ENCODE assay signal across 22 cellular contexts in the genomic region with DNA sequence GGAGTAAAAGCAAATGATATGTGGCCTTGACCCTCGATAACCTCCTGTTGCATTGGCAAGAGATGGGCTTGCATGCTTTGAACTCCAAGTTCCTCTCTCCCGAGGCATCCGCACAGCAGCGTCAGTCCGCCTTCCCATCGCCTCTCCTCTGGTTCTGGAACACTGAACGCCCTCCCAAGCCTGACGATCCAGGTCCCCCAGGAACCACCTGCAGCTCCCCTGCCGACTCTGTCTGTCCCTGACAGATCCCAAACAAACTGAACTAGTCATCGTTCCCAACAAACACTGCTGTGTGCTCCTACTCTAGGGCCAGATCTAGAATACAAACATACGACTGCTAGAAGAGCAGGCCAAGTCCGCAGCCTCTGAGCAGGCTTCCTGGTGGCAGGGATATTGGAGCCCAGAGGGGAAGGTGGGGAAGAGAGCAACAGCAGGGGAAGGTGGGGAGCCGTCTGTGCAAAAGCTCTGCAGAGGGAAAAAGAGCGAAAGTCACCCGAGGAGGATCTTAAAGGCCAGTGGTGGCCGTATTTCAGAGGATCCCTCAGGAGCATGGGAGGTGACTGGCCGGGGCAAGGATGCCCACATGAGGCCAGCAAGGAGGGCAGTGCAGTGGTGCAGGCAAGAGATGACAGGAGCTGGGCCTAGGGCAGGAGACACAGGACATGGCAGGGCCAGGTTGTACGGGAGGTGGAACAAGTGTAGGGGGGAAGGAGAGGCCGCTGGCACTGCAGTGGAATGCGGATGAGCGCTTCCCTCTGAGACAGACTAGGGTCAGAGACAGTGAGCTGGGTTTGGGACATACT. TPM values are rescaled to one million over a fixed set of nuclear protein-coding genes. Genes with fewer than 3 reads are reported as not detected.
A peak's percentile ranks its signal among the peaks of the same experiment; 100 is the strongest.
DNase-seq lines count a peak whose midpoint lies in the region; ATAC-seq and TF ChIP-seq lines count a peak whose summit lies in the region.
"Had no signal": no experiment of that assay in that cellular context is flagged by ENCODE, and none has a peak within 500 bp of the region (broad histone marks: within the 10 kb centered on the region; RNA-seq: fewer than 3 reads in every experiment).

No MANE protein-coding gene starts in this region.

- no peak for TF ChIP-seq CTCF in HEK293 (tag by site-specific recombination; IDR thresholded peaks at IDR 0.05)
- TF ChIP-seq CTCF in sigmoid colon (IDR thresholded peaks at IDR 0.05), result no peak

- WGBS in sigmoid colon, 2 donors, result 91% methylated on average over 21 of the region's 21 CpGs

- H3K27ac Mint-ChIP-seq in stimulated activated effector memory CD8-positive, alpha-beta T cell treated with anti-CD3 and anti-CD28 coated beads, Interleukin-12 subunit alpha, Interleukin-12 subunit beta, amount 100 ng/mL, for 72 hours, result no peak overlapping the region
- H3K27ac Mint-ChIP-seq: activated CD4-positive, alpha-beta T cell treated with anti-CD3 and anti-CD28 coated beads, Interleukin-2, amount 10 ng/mL, durations not matched to agents 24 days and 14 days; activated naive CD8-positive, alpha-beta T cell had no signal

- no peaks in the 10 kb centered on the region for H3K9me3 Mint-ChIP-seq in stimulated activated effector memory CD8-positive, alpha-beta T cell treated with anti-CD3 and anti-CD28 coated beads, Interleukin-12 subunit alpha, Interleukin-12 subunit beta, amount 100 ng/mL, for 72 hours
- H3K9me3 Mint-ChIP-seq: activated CD4-positive, alpha-beta T cell treated with anti-CD3 and anti-CD28 coated beads, Interleukin-2, amount 10 ng/mL, durations not matched to agents 24 days and 14 days had no signal

- CTCF ChIA-PET in HEK293 (lab: Yijun Ruan, JAX), result interaction anchor here (1.5 kb wide), 1 partner anchor 203 kb away, joined by 3 read pairs; no protein-coding TSS in a partner anchor

- H3K4me3 ChIP-seq in HEK293 (ENCODE audit: low read depth, low read length) (no peak overlapping the region), sigmoid colon (no peak overlapping the region)
- H3K4me3 ChIP-seq: skin epidermis, thyroid gland had no signal

- POLR2A ChIA-PET in HEK293 (lab: Yijun Ruan, JAX), result no interaction called here

- DNase-seq in stimulated activated effector memory CD8-positive, alpha-beta T cell treated with anti-CD3 and anti-CD28 coated beads, Interleukin-12 subunit alpha, Interleukin-12 subunit beta, amount 100 ng/mL, for 72 hours (ENCODE audit: low spot score in 2 of 2), result no peak
- DNase-seq in activated T-cell treated with anti-CD3 and anti-CD28 coated beads for 4 hours (no peak), NCI-H1092 (lab: John Stamatoyannopoulos, UW) (no peak), sigmoid colon (no peak)
- DNase-seq: activated CD4-positive, alpha-beta T cell treated with anti-CD3 and anti-CD28 coated beads, Interleukin-2, amount 10 ng/mL, durations not matched to agents 24 days and 14 days; BE2C; effector CD4-positive, alpha-beta T cell; GF-D8; NCI-H2081 treated with DMSO at 0.1 percent for 48 hours; NCI-H82; SK-N-SH; stimulated activated CD4-positive, alpha-beta T cell treated with anti-CD3 and anti-CD28 coated beads, Interleukin-4, amount 100 ng/mL, for 4 hours; stimulated activated CD8-positive, alpha-beta memory T cell treated with anti-CD3 and anti-CD28 coated beads, Interleukin-4, amount 100 ng/mL, for 48 hours; T1000; thyroid gland had no signal

- H3K4me1 Mint-ChIP-seq in stimulated activated effector memory CD8-positive, alpha-beta T cell treated with anti-CD3 and anti-CD28 coated beads, Interleukin-12 subunit alpha, Interleukin-12 subunit beta, amount 100 ng/mL, for 72 hours, result no peaks in the 10 kb centered on the region

- no peaks in the 10 kb centered on the region for H3K36me3 Mint-ChIP-seq in stimulated activated effector memory CD8-positive, alpha-beta T cell treated with anti-CD3 and anti-CD28 coated beads, Interleukin-12 subunit alpha, Interleukin-12 subunit beta, amount 100 ng/mL, for 72 hours
- H3K36me3 Mint-ChIP-seq: activated naive CD8-positive, alpha-beta T cell had no signal

- peak; percentile 6 for ATAC-seq in stimulated activated effector memory CD8-positive, alpha-beta T cell treated with anti-CD3 and anti-CD28 coated beads, Interleukin-12 subunit alpha, Interleukin-12 subunit beta, amount 100 ng/mL, for 72 hours
- no peak for ATAC-seq in HG02610 (IDR thresholded peaks at IDR 0.05; ENCODE audit: unreplicated experiment)

- H3K27ac ChIP-seq in HEK293 (ENCODE audit: extremely low read depth, low read depth, low read length) (no peak overlapping the region), cingulate gyrus (ENCODE audit: low read depth, low read length) (peak overlapping the region; percentile 77), layer of hippocampus (ENCODE audit: low read depth, low read length) (peak overlapping the region; percentile 27), sigmoid colon (peak overlapping the region in 1 of 4 donors; percentile 53)
- H3K27ac ChIP-seq: neutrophil, thyroid gland had no signal

- no peak for TF ChIP-seq EP300 in sigmoid colon (IDR thresholded peaks at IDR 0.05)

- H3K36me3 ChIP-seq in HEK293 (ENCODE audit: control insufficient read depth in 2 of 2, insufficient read depth in 1 of 2, low read length in 2 of 2) (peaks cover 4 to 64% of the 10 kb centered on the region in 2 experiments; a peak in 2 of 3 replicates), sigmoid colon (no peaks in the 10 kb centered on the region)
- H3K36me3 ChIP-seq: BE2C, neutrophil, thyroid gland had no signal

- TF ChIP-seq POLR2A in sigmoid colon (IDR thresholded peaks at IDR 0.05), result no peak

- H3K4me1 ChIP-seq in HEK293 (ENCODE audit: control insufficient read depth, insufficient read depth, low read length) (no peaks in the 10 kb centered on the region; the same call in 1 of the 2 replicates), sigmoid colon (peaks cover 0 to 7% (median 0%) of the 10 kb centered on the region in 4 donors)
- H3K4me1 ChIP-seq: BE2C, thyroid gland had no signal

- intact Hi-C loops in sigmoid colon (cut with DNase I), result no loop called here

- H3K9me3 ChIP-seq in HEK293 (ENCODE audit: control insufficient read depth, insufficient read depth, low read depth, low read length) (no peaks in the 10 kb centered on the region), sigmoid colon (no peaks in the 10 kb centered on the region)
- H3K9me3 ChIP-seq: BE2C, neutrophil, SK-N-SH, thyroid gland had no signal

- no peak overlapping the region for H3K4me3 Mint-ChIP-seq in stimulated activated effector memory CD8-positive, alpha-beta T cell treated with anti-CD3 and anti-CD28 coated beads, Interleukin-12 subunit alpha, Interleukin-12 subunit beta, amount 100 ng/mL, for 72 hours
- H3K4me3 Mint-ChIP-seq: activated CD4-positive, alpha-beta T cell treated with anti-CD3 and anti-CD28 coated beads, Interleukin-2, amount 10 ng/mL, durations not matched to agents 24 days and 14 days; activated naive CD8-positive, alpha-beta T cell had no signal

- no peaks in the 10 kb centered on the region for H3K27me3 ChIP-seq in layer of hippocampus (ENCODE audit: control insufficient read depth, insufficient read depth, low read length)
- peaks cover 0 to 2% (median 0%) of the 10 kb centered on the region in 3 donors for H3K27me3 ChIP-seq in sigmoid colon
- H3K27me3 ChIP-seq: BE2C, thyroid gland had no signal

TF ChIP-seq in HEK293, 187 proteins besides CTCF, POLR2A, EP300 and RAD21:
- TF ChIP-seq SCRT1 (tag by site-specific recombination; IDR thresholded peaks at IDR 0.05; ENCODE audit: borderline replicate concordance), result 0 out of 2 replicates have a peak, but pooled peaks have one; percentile 24
- TF ChIP-seq ZNF24 (tag by site-specific recombination; IDR thresholded peaks at IDR 0.05), result no peak

RNA-seq across cellular contexts. Expression of gene PCSK6, which starts 50.8 kb away (rescaled TPM):
- total RNA-seq in sigmoid colon, result 1 to 10 TPM; 2.9 to 8.9 (median 5.2) TPM
- polyA plus RNA-seq in sigmoid colon, result 10 to 100 TPM in 1 of 3 donors, 1 to 10 TPM in 2; 4.2 to 10.3 (median 7.2) TPM
